19 cellular contexts compared by ENCODE assay signal in the genomic region with DNA sequence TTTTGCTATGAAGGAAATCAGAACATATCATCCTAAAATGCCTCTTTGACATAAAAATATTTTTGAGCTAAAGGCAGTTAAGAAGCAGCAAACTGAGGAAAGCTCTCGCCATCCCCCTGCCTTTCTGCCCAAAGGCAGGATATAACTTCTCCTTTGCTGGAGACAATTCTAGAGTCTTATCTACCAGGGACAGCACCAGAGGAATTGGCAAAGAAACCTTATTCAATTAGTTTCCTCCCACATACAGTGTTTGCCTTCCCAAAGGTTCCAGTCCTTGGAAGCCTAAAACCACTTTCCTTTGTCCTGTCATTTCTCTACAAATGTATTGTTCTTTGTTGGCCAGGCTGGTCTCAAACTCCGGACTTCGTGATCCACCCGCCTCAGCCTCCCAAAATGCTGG.
"Had no signal": no experiment of that assay in that cellular context is flagged by ENCODE, and none has a peak within 500 bp of the region (broad histone marks: within the 10 kb centered on the region; RNA-seq: fewer than 3 reads in every experiment).

No MANE protein-coding gene starts in this region.

- H3K9me3 ChIP-seq: right atrium auricular region, stomach, thoracic aorta, transverse colon had no signal

- H3K4me1 Mint-ChIP-seq: endodermal cell had no signal

- H3K4me1 ChIP-seq: foreskin keratinocyte, right atrium auricular region, stomach, transverse colon had no signal

- H3K4me3 Mint-ChIP-seq: endodermal cell; naive thymus-derived CD4-positive, alpha-beta T cell had no signal

- ATAC-seq: left colon; left ventricle myocardium superior; naive thymus-derived CD4-positive, alpha-beta T cell had no signal

- H3K27me3 Mint-ChIP-seq: naive thymus-derived CD4-positive, alpha-beta T cell had no signal

- H3K27me3 ChIP-seq: foreskin keratinocyte, right atrium auricular region, stomach, transverse colon had no signal

- H3K4me3 ChIP-seq: coronary artery, lung, right atrium auricular region, stomach, thoracic aorta, transverse colon had no signal

- H3K9me3 Mint-ChIP-seq: endodermal cell; naive thymus-derived CD4-positive, alpha-beta T cell had no signal

- H3K36me3 ChIP-seq: right atrium auricular region had no signal

- H3K27ac Mint-ChIP-seq: endodermal cell; naive thymus-derived CD4-positive, alpha-beta T cell had no signal

- DNase-seq: effector CD4-positive, alpha-beta T cell; endodermal cell; erythroblast; foreskin keratinocyte; left colon; left ventricle myocardium superior; mesenchymal stem cell; naive thymus-derived CD4-positive, alpha-beta T cell; posterior cingulate gyrus; small intestine; stimulated activated CD4-positive, alpha-beta T cell treated with anti-CD3 and anti-CD28 coated beads, Interleukin-12 subunit alpha, Interleukin-12 subunit beta, amount 100 ng/mL, for 4 hours; stimulated activated naive CD4-positive, alpha-beta T cell; stomach; substantia nigra; transverse colon had no signal

- H3K27ac ChIP-seq: coronary artery, foreskin keratinocyte, right atrium auricular region, stomach, thoracic aorta, transverse colon had no signal
